10 cellular contexts compared by ENCODE assay signal in genomic region chr1:160438320-160438918, GRCh38. TPM values are rescaled to one million over a fixed set of nuclear protein-coding genes. Genes with fewer than 3 reads are reported as not detected.
DNase-seq lines count a peak whose midpoint lies in the region; ATAC-seq and TF ChIP-seq lines count a peak whose summit lies in the region.
"Had no signal": no experiment of that assay in that cellular context is flagged by ENCODE, and none has a peak within 500 bp of the region (broad histone marks: within the 10 kb centered on the region; RNA-seq: fewer than 3 reads in every experiment).

No MANE protein-coding gene starts in this region.

- H3K27me3 ChIP-seq in OCI-LY3 (ENCODE audit: low read depth, low read length) (no peaks in the 10 kb centered on the region), stomach (no peaks in the 10 kb centered on the region)

- H3K79me2 ChIP-seq in OCI-LY3 (ENCODE audit: low read length): no peaks in the 10 kb centered on the region

- H3K9me3 Mint-ChIP-seq in activated T-cell treated with anti-CD3 and anti-CD28 coated beads, Interleukin-2, amount 50 U/mL, for 4 hours: peaks cover 11% of the 10 kb centered on the region
- peaks cover 0 to 3% of the 10 kb centered on the region in 2 donors for H3K9me3 Mint-ChIP-seq in effector memory CD8-positive, alpha-beta T cell
- H3K9me3 Mint-ChIP-seq: brain had no signal

- H3K36me3 Mint-ChIP-seq in activated T-cell treated with anti-CD3 and anti-CD28 coated beads, Interleukin-2, amount 50 U/mL, for 4 hours (ENCODE audit: insufficient read depth): peaks cover 9% of the 10 kb centered on the region
- no peaks in the 10 kb centered on the region for H3K36me3 Mint-ChIP-seq in effector memory CD8-positive, alpha-beta T cell (ENCODE audit: insufficient read depth)
- H3K36me3 Mint-ChIP-seq: brain had no signal

- no peak for TF ChIP-seq CTCF in OCI-LY3 (IDR thresholded peaks at IDR 0.05; ENCODE audit: low read depth, low read length)
- TF ChIP-seq CTCF in stomach (IDR thresholded peaks at IDR 0.05): no peak

- no peak for TF ChIP-seq EP300 in stomach (IDR thresholded peaks at IDR 0.05)

- no peak for TF ChIP-seq POLR2A in stomach (IDR thresholded peaks at IDR 0.05)

- H3K36me3 ChIP-seq in OCI-LY3 (replicated peaks; ENCODE audit: low read depth, low read length) (peaks cover 6% of the 10 kb centered on the region), stomach (no peaks in the 10 kb centered on the region)

- H3K4me3 Mint-ChIP-seq in activated T-cell treated with anti-CD3 and anti-CD28 coated beads, Interleukin-2, amount 50 U/mL, for 4 hours: peak overlapping the region; percentile 65
- peak overlapping the region; percentile 70 to 74 for H3K4me3 Mint-ChIP-seq in effector memory CD8-positive, alpha-beta T cell
- H3K4me3 Mint-ChIP-seq: brain had no signal

- ATAC-seq in activated T-cell treated with anti-CD3 and anti-CD28 coated beads, Interleukin-2, amount 50 U/mL, for 4 hours: peak in 1 of 2 donors; percentile 28
- peak; percentile 27 for ATAC-seq in effector memory CD8-positive, alpha-beta T cell (replicated peaks)

- H3K4me1 Mint-ChIP-seq in activated T-cell treated with anti-CD3 and anti-CD28 coated beads, Interleukin-2, amount 50 U/mL, for 4 hours (ENCODE audit: low read depth): peaks cover 51% of the 10 kb centered on the region
- H3K4me1 Mint-ChIP-seq in effector memory CD8-positive, alpha-beta T cell (ENCODE audit: low read depth in 2 of 2): peaks cover 21 to 32% of the 10 kb centered on the region in 2 donors
- H3K4me1 Mint-ChIP-seq: brain had no signal

- H3K9me3 ChIP-seq in OCI-LY3 (ENCODE audit: insufficient read depth, low read length) (peaks cover 5% of the 10 kb centered on the region; the same call in 1 of the 2 replicates), stomach (no peaks in the 10 kb centered on the region)

- H3K4me1 ChIP-seq in OCI-LY3 (ENCODE audit: low read length): peaks cover 19% of the 10 kb centered on the region
- H3K4me1 ChIP-seq in stomach: peaks cover 0 to 7% (median 0%) of the 10 kb centered on the region in 4 donors

- intact Hi-C loops in stomach (cut with DNase I; ENCODE audit: low total_unique reads): no loop called here

- 72 to 81% (median 76%) methylated on average over 4 of the region's 4 CpGs for whole genome bisulfite sequencing in stomach, 5 donors

- DNase-seq in activated T-cell treated with anti-CD3 and anti-CD28 coated beads, Interleukin-2, amount 50 U/mL, for 4 hours: no peak
- no peak for DNase-seq in activated T-cell treated with anti-CD3 and anti-CD28 coated beads, Interleukin-2, amount 50 U/mL, for 48 hours
- no peak for DNase-seq in effector memory CD8-positive, alpha-beta T cell
- DNase-seq in stomach (no peak), SIG-M5 (lab: John Stamatoyannopoulos, UW) (no peak), SHP77 treated with DMSO at 0.1 percent for 48 hours (lab: John Stamatoyannopoulos, UW) (no peak), NCI-H1048 (lab: John Stamatoyannopoulos, UW) (no peak)
- DNase-seq: activated CD4-positive, CD25-positive, alpha-beta regulatory T cell treated with anti-CD3 and anti-CD28 coated beads, Interleukin-2, amount 50 U/mL, for 72 hours had no signal

- H3K4me2 ChIP-seq in OCI-LY3 (ENCODE audit: low read length): peak overlapping the region; percentile 73

- no peaks in the 10 kb centered on the region for H3K27me3 Mint-ChIP-seq in activated T-cell treated with anti-CD3 and anti-CD28 coated beads, Interleukin-2, amount 50 U/mL, for 4 hours (ENCODE audit: low read depth)
- H3K27me3 Mint-ChIP-seq in effector memory CD8-positive, alpha-beta T cell: no peaks in the 10 kb centered on the region

- H3K9ac ChIP-seq in OCI-LY3 (ENCODE audit: low read length): peak overlapping the region; percentile 42

- H4K20me1 ChIP-seq in OCI-LY3 (ENCODE audit: insufficient read depth, low read length): no peaks in the 10 kb centered on the region

- peak overlapping the region; percentile 96 to 99 for H3K27ac Mint-ChIP-seq in effector memory CD8-positive, alpha-beta T cell

- H3K4me3 ChIP-seq in OCI-LY3 (ENCODE audit: low read length) (peak overlapping the region; percentile 56), stomach (peak overlapping the region in 1 of 4 donors; percentile 1)

- H3K27ac ChIP-seq in OCI-LY3 (ENCODE audit: low read length) (0 out of 2 replicates have a peak overlapping the region, but pooled peaks have one; percentile 10), stomach (peak overlapping the region in 4 of 5 donors; percentile 1 to 73 (median 37))

- H2AFZ ChIP-seq in OCI-LY3 (ENCODE audit: low read depth, low read length): peak overlapping the region; percentile 90

RNA-seq across cellular contexts. Expression of gene VANGL2, which starts 38.1 kb away (rescaled TPM):
- under 1 TPM; 0.08 TPM for total RNA-seq in activated T-cell treated with anti-CD3 and anti-CD28 coated beads, Interleukin-2, amount 50 U/mL, for 4 hours
- 1 to 10 TPM in 4 of 5 donors, under 1 TPM in 1; 0.45 to 7.4 (median 4.4) TPM for total RNA-seq in stomach
- 1 to 10 TPM in 2 of 3 donors, under 1 TPM in 1; 0.46 to 4.2 (median 1.5) TPM for polyA plus RNA-seq in stomach
